ENCODE assay signal across 31 cellular contexts in the genomic region with DNA sequence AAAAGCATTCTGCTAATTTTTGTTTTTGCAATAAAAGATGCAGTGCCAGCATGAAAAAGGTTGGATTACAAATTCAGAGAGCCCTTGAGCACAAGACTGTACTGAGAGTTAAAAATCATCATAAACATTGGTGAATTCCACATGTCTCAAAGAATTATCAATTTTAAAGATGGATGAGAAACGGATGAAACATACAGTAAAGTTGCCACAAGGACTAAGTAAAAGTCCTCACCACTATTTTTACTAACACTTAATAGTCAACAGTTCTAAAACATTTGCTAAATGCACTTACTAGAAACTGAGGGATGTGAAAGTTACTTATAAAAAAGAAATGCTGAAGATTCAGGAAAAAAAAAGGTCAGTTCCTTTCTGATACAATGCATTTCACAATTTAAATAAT. TPM values are rescaled to one million over a fixed set of nuclear protein-coding genes. Genes with fewer than 3 reads are reported as not detected.
DNase-seq lines count a peak whose midpoint lies in the region; ATAC-seq, FAIRE-seq and TF ChIP-seq lines count a peak whose summit lies in the region.
"Had no signal": no experiment of that assay in that cellular context is flagged by ENCODE, and none has a peak within 500 bp of the region (broad histone marks: within the 10 kb centered on the region; RNA-seq: fewer than 3 reads in every experiment).

No MANE protein-coding gene starts in this region.

- DNase-seq in mammary epithelial cell (no peak), breast epithelium (ENCODE audit: low spot score in 2 of 2) (no peak), MM.1S (no peak), GM12878 (ENCODE audit: low read depth, low spot score) (no peak), smooth muscle cell (lab: John Stamatoyannopoulos, UW; ENCODE audit: unreplicated experiment) (no peak), NCI-H774 (lab: John Stamatoyannopoulos, UW) (no peak), HPDE6-E6E7 (ENCODE audit: extremely low spot score) (no peak)
- DNase-seq: AML-193; CD4-positive, alpha-beta T cell; DMS53; GDM1; H9; KG1; NCI-H1092 treated with DMSO at 0.1 percent for 48 hours; NCI-H1436; NCI-H187; NCI-H2081 treated with DMSO at 0.1 percent for 48 hours; NCI-H2171; NCI-H226; NCI-H510A; NCI-H69; PC-9; SJCRH30; T-cell had no signal

- FAIRE-seq in GM12878 (lab: Jason Lieb, UNC): no peak
- FAIRE-seq: GM12891 had no signal

- intact Hi-C loops in mammary epithelial cell (cut with micrococcal nuclease): no loop called here
- intact Hi-C loops in breast epithelium (cut with DNase I; ENCODE audit: low total_unique reads): no loop called here
- intact Hi-C loops in GM12878 (cut with micrococcal nuclease; ENCODE audit: unreplicated experiment): no loop called here

- 45% methylated on average over 1 of the region's 1 CpG for WGBS in mammary epithelial cell (ENCODE audit: low coverage, missing lambda C conversion rate)
- 50% methylated on average over 1 of the region's 1 CpG for WGBS in GM12878 (ENCODE audit: insufficient coverage, insufficient replicate concordance, low lambda C conversion rate, missing lambda C conversion rate)
- WGBS in smooth muscle cell (ENCODE audit: low lambda C conversion rate): 78% methylated on average over 1 of the region's 1 CpG

- no peaks in the 10 kb centered on the region for H3K79me2 ChIP-seq in mammary epithelial cell (ENCODE audit: insufficient read depth, low read length)
- no peaks in the 10 kb centered on the region for H3K79me2 ChIP-seq in MM.1S (ENCODE audit: low read length)
- no peaks in the 10 kb centered on the region for H3K79me2 ChIP-seq in GM12878 (ENCODE audit: control insufficient read depth, insufficient read depth, low read length)
- H3K79me2 ChIP-seq in smooth muscle cell (ENCODE audit: low read depth): no peaks in the 10 kb centered on the region

- no peak for ATAC-seq in GM12878
- ATAC-seq in HG02973 (IDR thresholded peaks at IDR 0.05; ENCODE audit: unreplicated experiment): no peak
- ATAC-seq: Right ventricle myocardium inferior, T-cell had no signal

- peak overlapping the region; percentile 9 for H3K4me2 ChIP-seq in mammary epithelial cell (ENCODE audit: insufficient read depth, low read depth, low read length)
- peak overlapping the region; percentile 64; the same call in 1 of the 2 replicates for H3K4me2 ChIP-seq in MM.1S (ENCODE audit: low read depth, low read length)
- no peak overlapping the region; the same call in 1 of the 2 replicates for H3K4me2 ChIP-seq in GM12878 (ENCODE audit: control insufficient read depth, insufficient read depth)
- peak overlapping the region; percentile 39 for H3K4me2 ChIP-seq in smooth muscle cell
- H3K4me2 ChIP-seq: PC-9 had no signal

- no peaks in the 10 kb centered on the region for H3K9me2 ChIP-seq in MM.1S (replicated peaks; ENCODE audit: insufficient read depth, low read length)

- H4K20me1 ChIP-seq in mammary epithelial cell (ENCODE audit: insufficient read depth, low read length): no peaks in the 10 kb centered on the region
- no peaks in the 10 kb centered on the region for H4K20me1 ChIP-seq in MM.1S (ENCODE audit: insufficient read depth, low read length)
- no peaks in the 10 kb centered on the region for H4K20me1 ChIP-seq in GM12878 (ENCODE audit: control insufficient read depth, insufficient read depth)
- no peaks in the 10 kb centered on the region for H4K20me1 ChIP-seq in smooth muscle cell (ENCODE audit: low read depth)

- H3K4me1 ChIP-seq in mammary epithelial cell (ENCODE audit: insufficient read depth, low read length) (no peaks in the 10 kb centered on the region), breast epithelium (no peaks in the 10 kb centered on the region), MM.1S (ENCODE audit: low read length) (no peaks in the 10 kb centered on the region; the same call in 1 of the 2 replicates), GM12878 (ENCODE audit: control insufficient read depth, insufficient read depth, low read length) (peaks cover 7% of the 10 kb centered on the region), smooth muscle cell (ENCODE audit: low read depth) (no peaks in the 10 kb centered on the region)
- H3K4me1 ChIP-seq: SJCRH30 had no signal

- TF ChIP-seq CTCF in mammary epithelial cell (conservative IDR thresholded peaks at IDR 0.05 in 1 of 2, IDR thresholded peaks at IDR 0.05 in 1 of 2; ENCODE audit: extremely low read depth in 1 of 2, insufficient read depth in 1 of 2, low read depth in 1 of 2, low read length in 2 of 2) (no peak), breast epithelium (IDR thresholded peaks at IDR 0.05) (no peak), MM.1S (IDR thresholded peaks at IDR 0.05; ENCODE audit: low read length) (no peak), GM12878 (IDR thresholded peaks at IDR 0.05 in 2 of 3, conservative IDR thresholded peaks at IDR 0.05 in 1 of 3; ENCODE audit: control insufficient read depth in 2 of 3, extremely low read depth in 1 of 3, insufficient read depth in 1 of 3, low read depth in 3 of 3, low read length in 3 of 3) (no peak), smooth muscle cell (IDR thresholded peaks at IDR 0.05; ENCODE audit: borderline replicate concordance, insufficient read depth, poor library complexity, severe bottlenecking) (no peak)

- H3K27ac ChIP-seq in mammary epithelial cell (ENCODE audit: insufficient read depth, low read depth, low read length) (no peak overlapping the region), breast epithelium (no peak overlapping the region), MM.1S (ENCODE audit: low read length) (no peak overlapping the region), GM12878 (ENCODE audit: control insufficient read depth, insufficient read depth) (no peak overlapping the region), smooth muscle cell (ENCODE audit: low read depth) (no peak overlapping the region)
- H3K27ac ChIP-seq: BLaER1 treated with 17β-estradiol and CSF1 and Interleukin-3, amounts not matched to agents 10 nM and 100 nM; PC-9; SJCRH30 had no signal

- BruUV-seq in mammary epithelial cell (replicated peaks; lab: Mats Ljungman, UMichigan) (no TSS peak), GM12878 (replicated peaks; lab: Mats Ljungman, UMichigan) (no TSS peak)

- TF ChIP-seq POLR2A in breast epithelium (IDR thresholded peaks at IDR 0.05) (no peak), GM12878 (IDR thresholded peaks at IDR 0.05; ENCODE audit: low read depth, low read length) (no peak)

- H3K27me3 ChIP-seq in mammary epithelial cell (ENCODE audit: insufficient read depth, low read length) (no peaks in the 10 kb centered on the region), breast epithelium (no peaks in the 10 kb centered on the region), MM.1S (replicated peaks; ENCODE audit: insufficient read depth, low read length) (no peaks in the 10 kb centered on the region), GM12878 (replicated peaks in 1 of 2; ENCODE audit: control insufficient read depth in 2 of 2, insufficient read depth in 2 of 2, low read length in 1 of 2) (no peaks in the 10 kb centered on the region; a peak in 1 of 4 replicates), smooth muscle cell (ENCODE audit: low read depth) (no peaks in the 10 kb centered on the region)
- H3K27me3 ChIP-seq: SJCRH30 had no signal

- RAD21 ChIA-PET in GM12878 (lab: Charles Lee; ENCODE audit: unreplicated experiment): interaction anchor here (1.0 kb wide), 1 partner anchor 219 kb away, joined by 5 read pairs; no protein-coding TSS in a partner anchor

- no peak overlapping the region for H2AFZ ChIP-seq in mammary epithelial cell (ENCODE audit: low read depth, low read length)
- H2AFZ ChIP-seq in MM.1S (ENCODE audit: low read length): no peak overlapping the region
- H2AFZ ChIP-seq in GM12878 (ENCODE audit: control insufficient read depth, low read depth, low read length): no peak overlapping the region
- peak overlapping the region; percentile 50 for H2AFZ ChIP-seq in smooth muscle cell (ENCODE audit: low read depth)
- H2AFZ ChIP-seq: PC-9 had no signal

- POLR2A ChIA-PET in GM12878 (lab: Charles Lee): no interaction called here

- H3F3A ChIP-seq in MM.1S (ENCODE audit: insufficient read depth, low read length) (no peaks in the 10 kb centered on the region), smooth muscle cell (ENCODE audit: low read depth) (no peaks in the 10 kb centered on the region)

- H3K9ac ChIP-seq in mammary epithelial cell (ENCODE audit: insufficient read depth, low read length): no peak overlapping the region
- H3K9ac ChIP-seq in MM.1S (ENCODE audit: low read length): no peak overlapping the region
- no peak overlapping the region for H3K9ac ChIP-seq in GM12878 (ENCODE audit: control insufficient read depth, insufficient read depth, low read length)
- no peak overlapping the region for H3K9ac ChIP-seq in smooth muscle cell (ENCODE audit: low read depth)
- H3K9ac ChIP-seq: BLaER1 treated with 17β-estradiol and CSF1 and Interleukin-3, amounts not matched to agents 10 nM and 100 nM had no signal

- H3K36me3 ChIP-seq in mammary epithelial cell (ENCODE audit: insufficient read depth, low read length) (no peaks in the 10 kb centered on the region), breast epithelium (no peaks in the 10 kb centered on the region), MM.1S (replicated peaks; ENCODE audit: insufficient read depth, low read length) (no peaks in the 10 kb centered on the region), GM12878 (ENCODE audit: control insufficient read depth in 2 of 2, insufficient read depth in 2 of 2, low read length in 1 of 2) (no peaks in the 10 kb centered on the region), smooth muscle cell (ENCODE audit: low read depth) (no peaks in the 10 kb centered on the region)
- H3K36me3 ChIP-seq: BLaER1 treated with 17β-estradiol and CSF1 and Interleukin-3, amounts not matched to agents 10 nM and 100 nM; SJCRH30 had no signal

- in situ Hi-C loops in mammary epithelial cell (cut with MboI; ENCODE audit: low sequenced_read_pairs in 2 of 2): no loop called here
- in situ Hi-C loops in GM12878 (cut with MboI): no loop called here

- peaks cover 3% of the 10 kb centered on the region for H3K9me3 ChIP-seq in mammary epithelial cell (replicated peaks; ENCODE audit: insufficient read depth, low read length)
- peaks cover 0 to 22% of the 10 kb centered on the region in 2 donors for H3K9me3 ChIP-seq in breast epithelium
- no peaks in the 10 kb centered on the region; the same call in 1 of the 2 replicates for H3K9me3 ChIP-seq in MM.1S (replicated peaks; ENCODE audit: insufficient read depth, low read length)
- H3K9me3 ChIP-seq in GM12878 (replicated peaks; ENCODE audit: control insufficient read depth, insufficient read depth, low read length): peaks cover 6% of the 10 kb centered on the region; the same call in 2 of the 3 replicates
- H3K9me3 ChIP-seq in smooth muscle cell (replicated peaks; ENCODE audit: low read depth): no peaks in the 10 kb centered on the region

- CTCF ChIA-PET in mammary epithelial cell (lab: Charles Lee; ENCODE audit: low non-redundant PET): no interaction called here
- CTCF ChIA-PET in GM12878 (lab: Yijun Ruan, JAX): interaction anchor here (0.6 to 1.5 kb wide), 3 partner anchors 19 to 220 kb away, joined by 4 to 5 read pairs (median 4); no protein-coding TSS in a partner anchor

- TF ChIP-seq EP300 in GM12878 (IDR thresholded peaks at IDR 0.05; ENCODE audit: borderline replicate concordance in 1 of 2, control insufficient read depth in 1 of 2, low read depth in 2 of 2, low read length in 2 of 2): no peak

- dilution Hi-C loops in mammary epithelial cell (cut with HindIII; ENCODE audit: low sequenced_read_pairs): no loop called here

- SMC1A ChIA-PET in GM12878 (lab: Charles Lee; ENCODE audit: uncharacterized antibody, unreplicated experiment): interaction anchor here (0.7 to 2.0 kb wide), 4 partner anchors 18 to 136 kb away, joined by 3 to 8 read pairs (median 5); no protein-coding TSS in a partner anchor

- no peak for TF ChIP-seq RAD21 in GM12878 (IDR thresholded peaks at IDR 0.05; ENCODE audit: insufficient read depth, low read depth, low read length)

- no peak overlapping the region for H3K4me3 ChIP-seq in mammary epithelial cell (replicated peaks in 1 of 3; ENCODE audit: insufficient read depth in 1 of 3, low read depth in 2 of 3, low read length in 3 of 3)
- no peak overlapping the region for H3K4me3 ChIP-seq in breast epithelium
- H3K4me3 ChIP-seq in MM.1S (ENCODE audit: low read length): no peak overlapping the region
- H3K4me3 ChIP-seq in GM12878: no peak overlapping the region
- H3K4me3 ChIP-seq in smooth muscle cell: no peak overlapping the region
- H3K4me3 ChIP-seq: PC-9, SJCRH30 had no signal

RNA-seq across cellular contexts. Expression of gene NACA2, which starts 25.8 kb away (rescaled TPM):
- not detected for total RNA-seq in mammary epithelial cell
- not detected for polyA plus RNA-seq in mammary epithelial cell
- not detected for polyA minus RNA-seq in mammary epithelial cell
- total RNA-seq in breast epithelium: not detected
- not detected in 2 replicates for total RNA-seq in GM12878 (2013; cell fraction: nucleolus; rRNA removed)
- total RNA-seq in GM12878 (2014; rRNA removed): not detected in 2 replicates
- not detected in 2 replicates for total RNA-seq in GM12878 (2014; rRNA removed; fragmentation: Illumina TruSeq; extraction: Trizol)
- total RNA-seq in GM12878 (2021): not detected in 2 replicates
- polyA plus RNA-seq in GM12878 (2011; ENCODE audit: low read depth): not detected
- polyA plus RNA-seq in GM12878 (2011; rRNA removed): 0.68 and 0.94 TPM in 2 replicates
- polyA plus RNA-seq in GM12878 (2011; cell fraction: cytosol; rRNA removed): not detected in 2 replicates
- not detected in 2 replicates for polyA plus RNA-seq in GM12878 (2011; cell fraction: nucleus; rRNA removed)
- 0.32 and 1.1 TPM in 2 replicates for polyA plus RNA-seq in GM12878 (2012)
- 0.16 TPM in 1 of 2 replicates, not detected in the other for polyA plus RNA-seq in GM12878 (2014; fragmentation: Illumina TruSeq; extraction: Trizol)
- polyA plus RNA-seq in GM12878 (2014; fragmentation: Nextera tagmentation; extraction: Ambion mirVana): under 1 TPM; 0.27 to 0.29 TPM
- polyA plus RNA-seq in GM12878 (2014; rRNA removed): not detected in 2 replicates
- polyA plus RNA-seq in GM12878 (2016; fragmentation: Nextera tagmentation; extraction: Ambion mirVana): under 1 TPM; 0.43 to 0.51 TPM
- polyA minus RNA-seq in GM12878 (2011; rRNA and poly(A)+ RNA removed): not detected in 2 replicates
- not detected in 2 replicates for polyA minus RNA-seq in GM12878 (2011; cell fraction: cytosol; rRNA and poly(A)+ RNA removed)
- not detected in 2 replicates for polyA minus RNA-seq in GM12878 (2011; cell fraction: nucleus; rRNA and poly(A)+ RNA removed)
- total RNA-seq in smooth muscle cell: not detected in 2 replicates
- not detected in 2 replicates for polyA plus RNA-seq in smooth muscle cell
- total RNA-seq: A172; CD4-positive, alpha-beta T cell; H9; IMR-90; PC-9; Right ventricle myocardium inferior; RPMI7951; SJCRH30; T-cell had no signal
- polyA plus RNA-seq: IMR-90 had no signal
